Comparison of ENCODE assay signal across 8 cellular contexts in genomic region chr6:118776607-118777549, GRCh38.
DNase-seq lines count a peak whose midpoint lies in the region; ATAC-seq lines count a peak whose summit lies in the region.

No MANE protein-coding gene starts in this region.

- no peak overlapping the region for H3K9ac ChIP-seq in mesendoderm (ENCODE audit: low read length)

- ATAC-seq in GM19035 (IDR thresholded peaks at IDR 0.05; ENCODE audit: unreplicated experiment): peak; percentile 92
- ATAC-seq in HG03460 (IDR thresholded peaks at IDR 0.05; ENCODE audit: unreplicated experiment): peak; percentile 66
- ATAC-seq in stimulated activated memory B cell treated with anti-CD40 and anti-IgM and Interleukin-4, amounts not matched to agents 10 μg/mL and 1 μg/mL and 100 μg/mL, for 72 hours: peak; percentile 61

- peak overlapping the region; percentile 30 for H3K27ac Mint-ChIP-seq in stimulated activated memory B cell treated with anti-CD40 and anti-IgM and Interleukin-4, amounts not matched to agents 10 μg/mL and 1 μg/mL and 100 μg/mL, for 72 hours

- H4K8ac ChIP-seq in mesendoderm (ENCODE audit: low read depth, low read length): no peak overlapping the region

- H3K4me2 ChIP-seq in mesendoderm (ENCODE audit: low read length): no peak overlapping the region

- no CpG with 5 or more reads among the region's 5 CpGs for WGBS in mesendoderm (ENCODE audit: extremely low coverage, insufficient coverage, low lambda C conversion rate)

- no peaks in the 10 kb centered on the region for H3K27me3 Mint-ChIP-seq in stimulated activated memory B cell treated with anti-CD40 and anti-IgM and Interleukin-4, amounts not matched to agents 10 μg/mL and 1 μg/mL and 100 μg/mL, for 72 hours

- no peaks in the 10 kb centered on the region for H3K9me3 Mint-ChIP-seq in stimulated activated memory B cell treated with anti-CD40 and anti-IgM and Interleukin-4, amounts not matched to agents 10 μg/mL and 1 μg/mL and 100 μg/mL, for 72 hours

- no peak overlapping the region for H3K4ac ChIP-seq in mesendoderm (ENCODE audit: low read depth, low read length)

- no peak overlapping the region for H2BK120ac ChIP-seq in mesendoderm (ENCODE audit: low read depth, low read length)

- no peaks in the 10 kb centered on the region for H3K36me3 Mint-ChIP-seq in stimulated activated memory B cell treated with anti-CD40 and anti-IgM and Interleukin-4, amounts not matched to agents 10 μg/mL and 1 μg/mL and 100 μg/mL, for 72 hours

- H3K79me2 ChIP-seq in mesendoderm (ENCODE audit: control insufficient read depth, insufficient read depth, low read length): no peaks in the 10 kb centered on the region

- H3K4me3 Mint-ChIP-seq in stimulated activated memory B cell treated with anti-CD40 and anti-IgM and Interleukin-4, amounts not matched to agents 10 μg/mL and 1 μg/mL and 100 μg/mL, for 72 hours: no peak overlapping the region

- H3K18ac ChIP-seq in mesendoderm (ENCODE audit: low read length): no peak overlapping the region

- H3K4me1 ChIP-seq in mesendoderm (ENCODE audit: control insufficient read depth, low read depth, low read length): no peaks in the 10 kb centered on the region

- DNase-seq in C1 segment of cervical spinal cord (lab: John Stamatoyannopoulos, UW) (peak in 9 of 14 donors; percentile 13 to 79 (median 22)), NCI-H748 (lab: John Stamatoyannopoulos, UW; ENCODE audit: unreplicated experiment) (peak; percentile 68), mesendoderm (peak; percentile 77)
- peak; percentile 63 for DNase-seq in activated CD4-positive, alpha-beta T cell treated with anti-CD3 and anti-CD28 coated beads, Interleukin-2, amount 50 U/mL, for 1 hour
- DNase-seq in effector CD4-positive, alpha-beta T cell: peak; percentile 43

- no peak overlapping the region for H3K4me3 ChIP-seq in mesendoderm (ENCODE audit: low read length)

- H3K4me1 Mint-ChIP-seq in stimulated activated memory B cell treated with anti-CD40 and anti-IgM and Interleukin-4, amounts not matched to agents 10 μg/mL and 1 μg/mL and 100 μg/mL, for 72 hours: peaks cover 13% of the 10 kb centered on the region

- peak overlapping the region; percentile 18 for H2AK5ac ChIP-seq in mesendoderm (ENCODE audit: low read length)

- no peak overlapping the region for H2BK15ac ChIP-seq in mesendoderm (replicated peaks; ENCODE audit: low read depth)

- H2BK5ac ChIP-seq in mesendoderm (ENCODE audit: low read length): no peak overlapping the region

- H3K36me3 ChIP-seq in mesendoderm (ENCODE audit: control insufficient read depth, insufficient read depth, low read length): no peaks in the 10 kb centered on the region

- no peak overlapping the region for H3K27ac ChIP-seq in mesendoderm (ENCODE audit: low read depth, low read length)

- no peaks in the 10 kb centered on the region for H3K79me1 ChIP-seq in mesendoderm (ENCODE audit: low read length)

- no peaks in the 10 kb centered on the region for H3K27me3 ChIP-seq in mesendoderm (ENCODE audit: insufficient read depth, low read length, poor library complexity)

- H4K5ac ChIP-seq in mesendoderm (ENCODE audit: low read length): no peak overlapping the region

- no peak overlapping the region for H3K23ac ChIP-seq in mesendoderm (ENCODE audit: low read length)

- H3K56ac ChIP-seq in mesendoderm (ENCODE audit: low read length): no peak overlapping the region

Comparison
In these comparisons a context has a peak if more than half of its experiments do, and no peak if none do; other contexts are left out.
1. DNase-seq: peak in every context shown above with its lines; median percentile 77 in mesendoderm; 68 in NCI-H748; 63 in activated CD4-positive, alpha-beta T cell treated with anti-CD3 and anti-CD28 coated beads, Interleukin-2, amount 50 U/mL, for 1 hour; 43 in effector CD4-positive, alpha-beta T cell; 22 in C1 segment of cervical spinal cord.